Comparison of ENCODE assay signal across 35 cellular contexts in the genomic region with DNA sequence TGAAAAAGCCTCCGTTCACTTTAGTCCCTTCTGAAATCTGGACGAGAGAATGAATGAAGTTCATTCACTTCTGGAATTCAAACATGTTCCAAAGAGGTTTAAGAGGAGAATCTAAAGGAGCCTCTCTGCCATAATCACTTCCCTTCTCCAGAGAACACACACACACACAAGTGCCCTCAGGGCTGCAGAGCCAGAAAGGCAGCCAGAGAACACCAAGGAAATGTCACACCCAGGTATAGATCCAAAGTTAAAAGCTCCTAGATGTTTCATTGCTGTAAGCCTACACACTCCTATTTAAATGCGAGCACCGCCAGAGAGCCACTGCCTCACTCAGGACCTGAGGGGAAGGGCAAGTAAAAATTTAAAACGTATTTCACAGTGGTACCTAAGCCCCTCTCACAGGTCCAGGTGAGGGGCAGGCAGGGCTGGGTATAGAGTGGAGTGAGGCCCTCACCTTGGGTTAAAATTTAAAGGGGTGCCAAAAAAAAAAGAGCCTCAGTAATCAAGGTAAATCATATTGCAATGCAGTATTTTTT.
"Had no signal": no experiment of that assay in that cellular context is flagged by ENCODE, and none has a peak within 500 bp of the region (broad histone marks: within the 10 kb centered on the region; RNA-seq: fewer than 3 reads in every experiment).

No MANE protein-coding gene starts in this region.

- H3K9me3 ChIP-seq: gastroesophageal sphincter, prostate gland, sigmoid colon, SK-N-SH, upper lobe of left lung had no signal

- ATAC-seq: activated CD4-positive, CD25-positive, alpha-beta regulatory T cell treated with anti-CD3 and anti-CD28 coated beads, Interleukin-2, amount 50 U/mL, for 24 hours; activated naive CD8-positive, alpha-beta T cell treated with anti-CD3 and anti-CD28 coated beads, Interleukin-2, amount 50 U/mL, for 24 hours; effector memory CD8-positive, alpha-beta T cell; gastroesophageal sphincter; left colon; stimulated activated memory B cell treated with anti-CD40 and anti-IgM and Interleukin-4, amounts not matched to agents 10 μg/mL and 1 μg/mL and 100 μg/mL, for 72 hours; stimulated activated naive CD8-positive, alpha-beta T cell treated with anti-CD3 and anti-CD28 coated beads, Interleukin-15, amount 100 ng/mL, for 72 hours had no signal

- H3K36me3 ChIP-seq: gastroesophageal sphincter, prostate gland, sigmoid colon, upper lobe of left lung had no signal

- H3K27ac Mint-ChIP-seq: activated naive CD4-positive, alpha-beta T cell treated with anti-CD3 and anti-CD28 coated beads, Interleukin-2, amount 10 ng/mL, durations not matched to agents 7 days and 5 days; activated naive CD8-positive, alpha-beta T cell treated with anti-CD3 and anti-CD28 coated beads, Interleukin-2, amount 50 U/mL, for 24 hours; activated T-helper 1 cell treated with anti-CD3 and anti-CD28 coated beads, Interleukin-12 subunit alpha, Interleukin-12 subunit beta, Interleukin-2, Interleukin-4 antibody, amounts not matched to agents 30 ng/mL and 10 ng/mL and 1 ng/mL, durations not matched to agents 14 hours and 24 hours and 36 hours; effector memory CD8-positive, alpha-beta T cell; memory B cell; nephron; stimulated activated memory B cell treated with anti-CD40 and anti-IgM and Interleukin-4, amounts not matched to agents 10 μg/mL and 1 μg/mL and 100 μg/mL, for 72 hours; T-helper 1 cell treated with Interleukin-12 subunit alpha and Interleukin-12 subunit beta and Interleukin-4 antibody, amounts not matched to agents 30 μg/mL and 1 μg/mL, for 36 hours had no signal

- DNase-seq: activated CD4-positive, alpha-beta T cell treated with anti-CD3 and anti-CD28 coated beads for 48 hours; activated CD4-positive, alpha-beta T cell treated with anti-CD3 and anti-CD28 coated beads, Interleukin-2, amount 50 U/mL, for 48 hours; activated CD8-positive, alpha-beta memory T cell treated with anti-CD3 and anti-CD28 coated beads for 24 hours; activated CD8-positive, alpha-beta memory T cell treated with anti-CD3 and anti-CD28 coated beads, Interleukin-2, amount 50 U/mL, for 4 hours; activated effector memory CD4-positive, alpha-beta T cell treated with anti-CD3 and anti-CD28 coated beads, Interleukin-2, amount 50 U/mL, for 16 hours; activated naive CD4-positive, alpha-beta T cell treated with anti-CD3 and anti-CD28 coated beads, Interleukin-2, amount 10 ng/mL, durations not matched to agents 7 days and 5 days; activated naive CD8-positive, alpha-beta T cell treated with anti-CD3 and anti-CD28 coated beads, Interleukin-2, amount 50 U/mL, for 24 hours; activated T-cell treated with anti-CD3 and anti-CD28 coated beads, Interleukin-2, amount 50 U/mL, for 1 hour; amygdala; caudate nucleus; cortex of kidney; effector memory CD8-positive, alpha-beta T cell; kidney; left colon; retina; sigmoid colon; SK-N-SH; stimulated activated CD4-positive, alpha-beta T cell treated with anti-CD3 and anti-CD28 coated beads, Interleukin-1b, Interleukin-23, amount 100 ng/mL, for 48 hours; stimulated activated CD4-positive, alpha-beta T cell treated with anti-CD3 and anti-CD28 coated beads, Interleukin-4, amount 100 ng/mL, for 4 hours; stimulated activated CD8-positive, alpha-beta memory T cell treated with anti-CD3 and anti-CD28 coated beads, Interleukin-4, amount 100 ng/mL, for 48 hours; stimulated activated naive CD8-positive, alpha-beta T cell treated with anti-CD3 and anti-CD28 coated beads, Interleukin-15, amount 100 ng/mL, for 72 hours; substantia nigra; SW 1271; T-helper 9 cell had no signal

- H3K4me3 ChIP-seq: gastroesophageal sphincter, hepatocyte, prostate gland, sigmoid colon, upper lobe of left lung had no signal

- H3K4me1 ChIP-seq: gastroesophageal sphincter, prostate gland, sigmoid colon, upper lobe of left lung had no signal

- H3K9me3 Mint-ChIP-seq: activated naive CD4-positive, alpha-beta T cell treated with anti-CD3 and anti-CD28 coated beads, Interleukin-2, amount 10 ng/mL, durations not matched to agents 7 days and 5 days; activated naive CD8-positive, alpha-beta T cell treated with anti-CD3 and anti-CD28 coated beads, Interleukin-2, amount 50 U/mL, for 24 hours; activated T-helper 1 cell treated with anti-CD3 and anti-CD28 coated beads, Interleukin-12 subunit alpha, Interleukin-12 subunit beta, Interleukin-2, Interleukin-4 antibody, amounts not matched to agents 30 ng/mL and 10 ng/mL and 1 ng/mL, durations not matched to agents 14 hours and 24 hours and 36 hours; effector memory CD8-positive, alpha-beta T cell; memory B cell; nephron; stimulated activated memory B cell treated with anti-CD40 and anti-IgM and Interleukin-4, amounts not matched to agents 10 μg/mL and 1 μg/mL and 100 μg/mL, for 72 hours; stimulated activated naive CD8-positive, alpha-beta T cell treated with anti-CD3 and anti-CD28 coated beads, Interleukin-15, amount 100 ng/mL, for 72 hours; T-helper 1 cell treated with Interleukin-12 subunit alpha and Interleukin-12 subunit beta and Interleukin-4 antibody, amounts not matched to agents 30 μg/mL and 1 μg/mL, for 36 hours had no signal

- H3K27me3 ChIP-seq: gastroesophageal sphincter, hepatocyte, sigmoid colon, upper lobe of left lung had no signal

- H3K36me3 Mint-ChIP-seq: activated naive CD4-positive, alpha-beta T cell treated with anti-CD3 and anti-CD28 coated beads, Interleukin-2, amount 10 ng/mL, durations not matched to agents 7 days and 5 days had no signal

- H3K27ac ChIP-seq: gastroesophageal sphincter, hepatocyte, prostate gland, sigmoid colon, upper lobe of left lung, VCaP had no signal
